Comparison of ENCODE assay signal across 11 cellular contexts in the genomic region with DNA sequence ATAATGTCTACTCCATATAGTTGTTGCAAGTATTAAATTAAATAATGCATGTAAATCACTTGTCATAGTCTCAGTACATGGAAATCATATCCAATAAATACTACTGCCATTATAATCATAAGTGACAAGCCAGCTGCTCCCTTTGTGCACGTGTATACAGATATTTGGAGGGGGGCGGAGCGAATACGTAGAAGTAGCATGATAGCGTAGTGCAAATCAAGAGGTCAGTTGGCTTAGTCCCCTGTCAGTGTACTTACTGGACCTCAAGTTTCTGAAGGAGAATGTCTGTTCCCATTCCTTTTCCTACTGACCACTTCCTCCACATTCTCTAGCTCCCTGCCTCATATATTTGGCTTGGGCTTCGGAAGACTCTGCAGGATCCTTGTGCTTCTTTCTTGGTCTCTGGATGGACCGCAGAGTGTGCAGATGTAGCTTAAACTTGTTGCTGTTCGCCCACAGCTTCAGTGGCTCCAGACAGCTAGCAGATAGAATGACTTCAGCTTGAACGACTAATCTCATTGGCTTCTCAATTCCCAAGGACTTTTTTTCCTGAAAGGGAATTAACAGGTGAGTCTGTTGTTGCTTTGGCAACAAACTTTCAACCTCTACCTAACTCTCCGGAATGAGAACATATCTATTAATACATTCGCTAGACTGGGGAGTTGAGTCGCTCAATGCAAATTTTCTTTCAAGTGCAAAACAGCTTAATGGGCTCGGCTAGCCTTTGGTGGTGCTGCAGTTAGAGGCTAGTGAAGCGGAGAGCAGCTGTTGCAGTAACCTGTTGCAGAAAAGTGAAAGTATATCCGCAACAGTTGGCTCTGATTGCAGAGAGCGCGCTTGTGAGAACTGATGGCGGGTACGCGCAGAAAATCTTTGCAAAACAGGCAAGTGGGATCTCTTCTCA. TPM values are rescaled to one million over a fixed set of nuclear protein-coding genes. Genes with fewer than 3 reads are reported as not detected.
DNase-seq lines count a peak whose midpoint lies in the region; ATAC-seq and TF ChIP-seq lines count a peak whose summit lies in the region.
"Had no signal": no experiment of that assay in that cellular context is flagged by ENCODE, and none has a peak within 500 bp of the region (broad histone marks: within the 10 kb centered on the region; RNA-seq: fewer than 3 reads in every experiment).

A gene with protein sequence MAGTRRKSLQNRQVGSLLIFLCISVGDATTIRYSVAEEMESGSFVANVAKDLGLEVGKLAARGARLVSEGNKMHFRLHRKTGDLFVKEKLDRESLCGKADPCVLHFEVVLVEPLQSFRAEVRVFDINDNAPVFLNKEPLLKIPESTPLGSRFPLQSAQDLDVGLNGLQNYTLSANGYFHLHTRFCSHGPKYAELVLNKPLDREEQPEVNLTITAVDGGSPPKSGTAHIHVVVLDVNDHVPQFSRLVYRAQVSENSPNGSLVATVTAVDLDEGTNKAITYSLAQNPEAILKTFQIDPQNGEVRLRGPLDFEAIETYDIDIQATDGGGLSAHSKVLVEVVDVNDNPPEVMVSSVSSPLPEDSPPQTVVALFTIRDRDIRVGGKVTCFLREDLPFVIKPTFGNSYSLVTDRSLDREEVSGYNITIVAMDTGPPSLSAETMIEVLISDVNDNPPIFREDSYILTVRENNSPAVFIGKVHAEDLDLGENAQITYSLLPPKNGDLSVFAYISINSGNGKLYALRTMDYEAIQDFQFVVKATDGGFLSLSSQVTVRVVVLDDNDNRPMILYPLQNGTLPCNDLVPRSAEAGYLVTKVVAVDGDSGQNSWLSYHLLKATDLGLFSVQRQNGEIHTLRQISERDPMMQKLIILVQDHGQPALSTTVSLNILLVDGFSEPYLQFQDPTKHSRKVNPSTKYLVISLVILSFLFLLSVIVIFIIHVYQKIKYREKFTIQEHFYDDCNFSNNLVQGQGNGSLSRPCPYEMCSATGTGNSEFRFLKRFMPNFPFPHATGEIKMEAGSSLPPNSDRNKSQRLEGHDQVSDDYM (plus strand): TSS at position 753 of the 904 bp plus-strand sequence. CDS start 97 bp downstream, at position 850.

- no peak within 1 kb of the TSS for H3K27ac ChIP-seq in testis
- H3K27ac ChIP-seq: C4-2B had no signal

- H3K36me3 ChIP-seq in testis (ENCODE audit: low read depth, missing control alignments): no peaks in the 10 kb centered on the region

- ATAC-seq in activated CD4-positive, alpha-beta T cell treated with anti-CD3 and anti-CD28 coated beads for 36 hours: no peak
- ATAC-seq in HG02981 (IDR thresholded peaks at IDR 0.05; ENCODE audit: unreplicated experiment): no peak

- CTCF ChIA-PET in activated CD4-positive, alpha-beta T cell treated with anti-CD3 and anti-CD28 coated beads for 36 hours (lab: Charles Lee): no interaction called here

- peak within 1 kb of the TSS; percentile 34 for H3K4me3 Mint-ChIP-seq in activated CD4-positive, alpha-beta T cell treated with anti-CD3 and anti-CD28 coated beads for 36 hours
- peak within 1 kb of the TSS; percentile 56 for H3K4me3 Mint-ChIP-seq in activated naive CD8-positive, alpha-beta T cell treated with anti-CD3 and anti-CD28 coated beads for 36 hours

- no peak for TF ChIP-seq CTCF in testis (IDR thresholded peaks at IDR 0.05)

- H3K4me3 ChIP-seq in testis: peak within 1 kb of the TSS; percentile 33 to 54

- H3K4me1 ChIP-seq in testis: no peaks in the 10 kb centered on the region

- POLR2A ChIA-PET in activated CD4-positive, alpha-beta T cell treated with anti-CD3 and anti-CD28 coated beads for 36 hours (lab: Charles Lee): no interaction called here

- 10 to 12% methylated on average over 20 of the region's 20 CpGs for WGBS in testis, 2 donors

- H3K4me1 Mint-ChIP-seq in activated CD4-positive, alpha-beta T cell treated with anti-CD3 and anti-CD28 coated beads for 36 hours: peaks cover 7% of the 10 kb centered on the region
- H3K4me1 Mint-ChIP-seq in activated naive CD8-positive, alpha-beta T cell treated with anti-CD3 and anti-CD28 coated beads for 36 hours: peaks cover 4% of the 10 kb centered on the region

- DNase-seq in activated CD4-positive, alpha-beta T cell treated with anti-CD3 and anti-CD28 coated beads for 36 hours: no peak
- DNase-seq in activated CD4-positive, alpha-beta T cell treated with anti-CD3 and anti-CD28 coated beads for 1 hour: no peak
- no peak for DNase-seq in activated naive CD8-positive, alpha-beta T cell treated with anti-CD3 and anti-CD28 coated beads for 36 hours
- DNase-seq in kidney glomerular epithelial cell (lab: John Stamatoyannopoulos, UW): peak; percentile 52
- no peak for DNase-seq in testis
- DNase-seq in germinal center (ENCODE audit: low spot score): no peak
- DNase-seq in D341Med (ENCODE audit: low spot score): no peak
- DNase-seq: erythroblast; stimulated activated naive CD4-positive, alpha-beta T cell treated with Interleukin-2 at 50 U/mL for 16 hours had no signal

- TF ChIP-seq POLR2A in testis (IDR thresholded peaks at IDR 0.05): no peak

- no peak within 1 kb of the TSS for H3K27ac Mint-ChIP-seq in activated CD4-positive, alpha-beta T cell treated with anti-CD3 and anti-CD28 coated beads for 36 hours
- no peak within 1 kb of the TSS for H3K27ac Mint-ChIP-seq in activated naive CD8-positive, alpha-beta T cell treated with anti-CD3 and anti-CD28 coated beads for 36 hours

- H3K9me3 Mint-ChIP-seq in activated CD4-positive, alpha-beta T cell treated with anti-CD3 and anti-CD28 coated beads for 36 hours (ENCODE audit: low read depth): peaks cover 11% of the 10 kb centered on the region
- H3K9me3 Mint-ChIP-seq in activated naive CD8-positive, alpha-beta T cell treated with anti-CD3 and anti-CD28 coated beads for 36 hours: peaks cover 9% of the 10 kb centered on the region

- intact Hi-C loops in activated CD4-positive, alpha-beta T cell treated with anti-CD3 and anti-CD28 coated beads for 36 hours (cut with DNase I, micrococcal nuclease): no loop called here
- intact Hi-C loops in testis (cut with DNase I; ENCODE audit: low total_unique reads): no loop called here

- no peaks in the 10 kb centered on the region for H3K27me3 ChIP-seq in testis

- H3K27me3 Mint-ChIP-seq in activated CD4-positive, alpha-beta T cell treated with anti-CD3 and anti-CD28 coated beads for 36 hours: peaks cover 51% of the 10 kb centered on the region
- peaks cover 55% of the 10 kb centered on the region for H3K27me3 Mint-ChIP-seq in activated naive CD8-positive, alpha-beta T cell treated with anti-CD3 and anti-CD28 coated beads for 36 hours

- H3K36me3 Mint-ChIP-seq in activated CD4-positive, alpha-beta T cell treated with anti-CD3 and anti-CD28 coated beads for 36 hours (ENCODE audit: low read depth): peaks cover 3% of the 10 kb centered on the region
- no peaks in the 10 kb centered on the region for H3K36me3 Mint-ChIP-seq in activated naive CD8-positive, alpha-beta T cell treated with anti-CD3 and anti-CD28 coated beads for 36 hours

- H3K9me3 ChIP-seq in testis: no peaks in the 10 kb centered on the region

RNA-seq across cellular contexts. Expression of the gene that starts here (rescaled TPM):
- total RNA-seq in activated CD4-positive, alpha-beta T cell treated with anti-CD3 and anti-CD28 coated beads for 36 hours: not detected
- not detected for total RNA-seq in activated naive CD8-positive, alpha-beta T cell treated with anti-CD3 and anti-CD28 coated beads for 36 hours
- total RNA-seq in testis: under 1 TPM; 0.12 to 0.16 TPM
- polyA plus RNA-seq in testis (ENCODE audit: insufficient read depth, low read depth, low replicate concordance): 0.07 TPM
